In the genomic region with DNA sequence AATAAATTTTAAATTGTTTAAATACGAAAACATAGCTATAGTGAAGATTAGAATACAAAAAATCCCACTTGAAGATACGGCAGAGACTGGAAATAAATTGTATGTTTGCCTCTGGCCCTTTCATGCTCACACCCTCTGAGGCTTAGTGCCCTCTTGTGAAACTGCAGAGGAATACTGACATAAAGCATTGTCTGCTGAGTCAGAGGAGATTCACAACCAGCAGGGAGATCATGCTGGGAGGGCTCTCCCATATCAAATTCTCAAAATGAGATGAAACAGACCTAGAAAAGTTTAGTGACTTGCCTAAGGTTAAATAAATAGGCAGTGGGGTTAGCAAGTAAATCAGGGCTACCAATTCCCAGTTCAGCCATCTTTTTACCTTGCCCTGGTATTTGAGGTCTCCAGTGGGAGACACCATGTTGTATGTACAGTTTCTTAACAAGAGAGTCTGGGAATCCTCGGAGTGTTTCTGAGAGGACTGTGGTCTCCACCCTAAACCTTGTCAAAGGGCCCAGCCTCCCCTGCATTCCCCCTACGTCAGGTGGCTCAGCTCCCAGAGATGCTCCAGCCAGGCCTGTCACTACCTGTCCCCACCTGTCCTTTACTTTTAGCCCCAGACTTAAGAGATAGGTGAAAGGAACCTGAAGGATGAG, we compare ENCODE assay signal across 9 cellular contexts.
DNase-seq lines count a peak whose midpoint lies in the region; ATAC-seq and TF ChIP-seq lines count a peak whose summit lies in the region.
"Had no signal": no experiment of that assay in that cellular context is flagged by ENCODE, and none has a peak within 500 bp of the region (broad histone marks: within the 10 kb centered on the region; RNA-seq: fewer than 3 reads in every experiment).

No MANE protein-coding gene starts in this region.

- H3K27ac ChIP-seq in heart right ventricle = no peak overlapping the region

- no peaks in the 10 kb centered on the region for H3K9me3 ChIP-seq in heart right ventricle

- no peaks in the 10 kb centered on the region for H3K36me3 ChIP-seq in heart right ventricle

- H3K9me3 Mint-ChIP-seq in stimulated activated naive CD8-positive, alpha-beta T cell treated with anti-CD3 and anti-CD28 coated beads, Interleukin-15, amount 100 ng/mL, for 72 hours = peaks cover 0 to 6% of the 10 kb centered on the region in 2 donors

- peaks cover 41% of the 10 kb centered on the region for H3K4me1 Mint-ChIP-seq in stimulated activated naive CD8-positive, alpha-beta T cell treated with anti-CD3 and anti-CD28 coated beads, Interleukin-15, amount 100 ng/mL, for 72 hours

- no peaks in the 10 kb centered on the region for H3K27me3 Mint-ChIP-seq in stimulated activated naive CD8-positive, alpha-beta T cell treated with anti-CD3 and anti-CD28 coated beads, Interleukin-15, amount 100 ng/mL, for 72 hours

- H3K27me3 ChIP-seq in heart right ventricle = peaks cover 0 to 56% (median 0%) of the 10 kb centered on the region in 7 donors

- H3K4me3 Mint-ChIP-seq in stimulated activated naive CD8-positive, alpha-beta T cell treated with anti-CD3 and anti-CD28 coated beads, Interleukin-15, amount 100 ng/mL, for 72 hours = no peak overlapping the region

- DNase-seq in heart right ventricle (no peak), Right ventricle myocardium superior (no peak), left ventricle myocardium superior (no peak), NCI-H2081 treated with DMSO at 0.1 percent for 48 hours (lab: John Stamatoyannopoulos, UW) (no peak), T1000 (lab: John Stamatoyannopoulos, UW) (no peak), C1 segment of cervical spinal cord (lab: John Stamatoyannopoulos, UW) (no peak)
- no peak for DNase-seq in stimulated activated naive CD8-positive, alpha-beta T cell treated with anti-CD3 and anti-CD28 coated beads, Interleukin-15, amount 100 ng/mL, for 72 hours
- DNase-seq: GF-D8 had no signal

- peaks cover 0 to 22% (median 0%) of the 10 kb centered on the region in 9 donors for H3K4me1 ChIP-seq in heart right ventricle

- TF ChIP-seq CTCF in heart right ventricle (IDR thresholded peaks at IDR 0.05) = peak in 5 of 9 donors; percentile 24 to 45 (median 40)

- no peak overlapping the region for H3K4me3 ChIP-seq in heart right ventricle

- intact Hi-C loops in heart right ventricle (cut with DNase I) (loop anchor here in 1 of 10 donors (10.0 kb wide), 1 partner anchor 267 kb away; no protein-coding TSS in a partner anchor), Right ventricle myocardium superior (cut with DNase I) (no loop called here), left ventricle myocardium superior (cut with micrococcal nuclease) (no loop called here)

- 54 to 55% methylated on average over 4 of the region's 4 CpGs for WGBS in heart right ventricle, 2 donors

- ATAC-seq in heart right ventricle (peak in 3 of 8 donors; percentile 55 to 64 (median 63)), Right ventricle myocardium superior (ENCODE audit: poor library complexity) (no peak), SK-N-SH treated with all-trans-retinoic acid at 6 μM for 48 hours (peak; percentile 97), left ventricle myocardium superior (peak; percentile 46)
- ATAC-seq in stimulated activated naive CD8-positive, alpha-beta T cell treated with anti-CD3 and anti-CD28 coated beads, Interleukin-15, amount 100 ng/mL, for 72 hours = no peak

- H3K27ac Mint-ChIP-seq in stimulated activated naive CD8-positive, alpha-beta T cell treated with anti-CD3 and anti-CD28 coated beads, Interleukin-15, amount 100 ng/mL, for 72 hours = no peak overlapping the region

TF ChIP-seq in SK-N-SH treated with all-trans-retinoic acid at 6 μM for 48 hours, 23 proteins besides CTCF, POLR2A, EP300 and RAD21:
- TF ChIP-seq ESRRG (CRISPR knock-in tag; IDR thresholded peaks at IDR 0.05) = no peak
- TF ChIP-seq ZNF565 (CRISPR knock-in tag; conservative IDR thresholded peaks at IDR 0.05; ENCODE audit: low read depth) = no peak
- TF ChIP-seq PPARA (CRISPR knock-in tag; IDR thresholded peaks at IDR 0.05; ENCODE audit: borderline replicate concordance) = no peak
- no peak for TF ChIP-seq CSDC2 (CRISPR knock-in tag; IDR thresholded peaks at IDR 0.05)
- TF ChIP-seq RARB (CRISPR knock-in tag; IDR thresholded peaks at IDR 0.05) = no peak
- no peak for TF ChIP-seq ZFP30 (CRISPR knock-in tag; IDR thresholded peaks at IDR 0.05)
- TF ChIP-seq OSR1 (CRISPR knock-in tag; IDR thresholded peaks at IDR 0.05) = no peak
- no peak for TF ChIP-seq ISL1 (CRISPR knock-in tag; IDR thresholded peaks at IDR 0.05)
- no peak for TF ChIP-seq ARNTL (CRISPR knock-in tag; IDR thresholded peaks at IDR 0.05; ENCODE audit: borderline replicate concordance, low read depth)
- TF ChIP-seq TCF4 (CRISPR knock-in tag; IDR thresholded peaks at IDR 0.05; ENCODE audit: borderline replicate concordance) = no peak
- TF ChIP-seq, protein P1, sequence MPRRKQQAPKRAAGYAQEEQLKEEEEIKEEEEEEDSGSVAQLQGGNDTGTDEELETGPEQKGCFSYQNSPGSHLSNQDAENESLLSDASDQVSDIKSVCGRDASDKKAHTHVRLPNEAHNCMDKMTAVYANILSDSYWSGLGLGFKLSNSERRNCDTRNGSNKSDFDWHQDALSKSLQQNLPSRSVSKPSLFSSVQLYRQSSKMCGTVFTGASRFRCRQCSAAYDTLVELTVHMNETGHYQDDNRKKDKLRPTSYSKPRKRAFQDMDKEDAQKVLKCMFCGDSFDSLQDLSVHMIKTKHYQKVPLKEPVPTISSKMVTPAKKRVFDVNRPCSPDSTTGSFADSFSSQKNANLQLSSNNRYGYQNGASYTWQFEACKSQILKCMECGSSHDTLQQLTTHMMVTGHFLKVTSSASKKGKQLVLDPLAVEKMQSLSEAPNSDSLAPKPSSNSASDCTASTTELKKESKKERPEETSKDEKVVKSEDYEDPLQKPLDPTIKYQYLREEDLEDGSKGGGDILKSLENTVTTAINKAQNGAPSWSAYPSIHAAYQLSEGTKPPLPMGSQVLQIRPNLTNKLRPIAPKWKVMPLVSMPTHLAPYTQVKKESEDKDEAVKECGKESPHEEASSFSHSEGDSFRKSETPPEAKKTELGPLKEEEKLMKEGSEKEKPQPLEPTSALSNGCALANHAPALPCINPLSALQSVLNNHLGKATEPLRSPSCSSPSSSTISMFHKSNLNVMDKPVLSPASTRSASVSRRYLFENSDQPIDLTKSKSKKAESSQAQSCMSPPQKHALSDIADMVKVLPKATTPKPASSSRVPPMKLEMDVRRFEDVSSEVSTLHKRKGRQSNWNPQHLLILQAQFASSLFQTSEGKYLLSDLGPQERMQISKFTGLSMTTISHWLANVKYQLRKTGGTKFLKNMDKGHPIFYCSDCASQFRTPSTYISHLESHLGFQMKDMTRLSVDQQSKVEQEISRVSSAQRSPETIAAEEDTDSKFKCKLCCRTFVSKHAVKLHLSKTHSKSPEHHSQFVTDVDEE (CRISPR knock-in tag; IDR thresholded peaks at IDR 0.05) = no peak
- TF ChIP-seq, protein P2, sequence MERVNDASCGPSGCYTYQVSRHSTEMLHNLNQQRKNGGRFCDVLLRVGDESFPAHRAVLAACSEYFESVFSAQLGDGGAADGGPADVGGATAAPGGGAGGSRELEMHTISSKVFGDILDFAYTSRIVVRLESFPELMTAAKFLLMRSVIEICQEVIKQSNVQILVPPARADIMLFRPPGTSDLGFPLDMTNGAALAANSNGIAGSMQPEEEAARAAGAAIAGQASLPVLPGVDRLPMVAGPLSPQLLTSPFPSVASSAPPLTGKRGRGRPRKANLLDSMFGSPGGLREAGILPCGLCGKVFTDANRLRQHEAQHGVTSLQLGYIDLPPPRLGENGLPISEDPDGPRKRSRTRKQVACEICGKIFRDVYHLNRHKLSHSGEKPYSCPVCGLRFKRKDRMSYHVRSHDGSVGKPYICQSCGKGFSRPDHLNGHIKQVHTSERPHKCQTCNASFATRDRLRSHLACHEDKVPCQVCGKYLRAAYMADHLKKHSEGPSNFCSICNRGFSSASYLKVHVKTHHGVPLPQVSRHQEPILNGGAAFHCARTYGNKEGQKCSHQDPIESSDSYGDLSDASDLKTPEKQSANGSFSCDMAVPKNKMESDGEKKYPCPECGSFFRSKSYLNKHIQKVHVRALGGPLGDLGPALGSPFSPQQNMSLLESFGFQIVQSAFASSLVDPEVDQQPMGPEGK (CRISPR knock-in tag; IDR thresholded peaks at IDR 0.05; ENCODE audit: borderline replicate concordance) = no peak
- TF ChIP-seq, protein P3, sequence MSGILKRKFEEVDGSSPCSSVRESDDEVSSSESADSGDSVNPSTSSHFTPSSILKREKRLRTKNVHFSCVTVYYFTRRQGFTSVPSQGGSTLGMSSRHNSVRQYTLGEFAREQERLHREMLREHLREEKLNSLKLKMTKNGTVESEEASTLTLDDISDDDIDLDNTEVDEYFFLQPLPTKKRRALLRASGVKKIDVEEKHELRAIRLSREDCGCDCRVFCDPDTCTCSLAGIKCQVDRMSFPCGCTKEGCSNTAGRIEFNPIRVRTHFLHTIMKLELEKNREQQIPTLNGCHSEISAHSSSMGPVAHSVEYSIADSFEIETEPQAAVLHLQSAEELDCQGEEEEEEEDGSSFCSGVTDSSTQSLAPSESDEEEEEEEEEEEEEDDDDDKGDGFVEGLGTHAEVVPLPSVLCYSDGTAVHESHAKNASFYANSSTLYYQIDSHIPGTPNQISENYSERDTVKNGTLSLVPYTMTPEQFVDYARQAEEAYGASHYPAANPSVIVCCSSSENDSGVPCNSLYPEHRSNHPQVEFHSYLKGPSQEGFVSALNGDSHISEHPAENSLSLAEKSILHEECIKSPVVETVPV (CRISPR knock-in tag; IDR thresholded peaks at IDR 0.05) = no peak
- TF ChIP-seq SNAI2 (CRISPR knock-in tag; IDR thresholded peaks at IDR 0.05) = no peak
- TF ChIP-seq ZC3H10 (CRISPR knock-in tag; IDR thresholded peaks at IDR 0.05) = no peak
- no peak for TF ChIP-seq TOX (CRISPR knock-in tag; IDR thresholded peaks at IDR 0.05; ENCODE audit: borderline replicate concordance)
- TF ChIP-seq ZNF70 (CRISPR knock-in tag; IDR thresholded peaks at IDR 0.05) = no peak
- no peak for TF ChIP-seq ZFP3 (CRISPR knock-in tag; IDR thresholded peaks at IDR 0.05)

Comparison
In these comparisons a context has a peak if more than half of its experiments do, and no peak if none do; other contexts are left out.
1. ATAC-seq: peak in SK-N-SH treated with all-trans-retinoic acid at 6 μM for 48 hours (single experiment) and left ventricle myocardium superior (single experiment); none in Right ventricle myocardium superior (single experiment) and stimulated activated naive CD8-positive, alpha-beta T cell treated with anti-CD3 and anti-CD28 coated beads, Interleukin-15, amount 100 ng/mL, for 72 hours (single experiment).